1 cellular context compared by ENCODE assay signal in genomic region chr7:100864263-100864845, GRCh38.
TF ChIP-seq lines count a peak whose summit lies in the region.

No MANE protein-coding gene starts in this region.

TF ChIP-seq in HCT116, 20 proteins besides CTCF, POLR2A, EP300 and RAD21 (continued from another document):
- TF ChIP-seq FOSL1 (IDR thresholded peaks at IDR 0.05; ENCODE audit: low read depth) (no peak), ZBTB33 (IDR thresholded peaks at IDR 0.05; ENCODE audit: extremely low read depth, insufficient replicate concordance, low read length) (no peak), REST (IDR thresholded peaks at IDR 0.05; ENCODE audit: low read depth) (no peak), CEBPB (IDR thresholded peaks at IDR 0.05; ENCODE audit: low read depth) (no peak)
